20 cellular contexts compared by ENCODE assay signal in genomic region chr3:60557122-60557521, GRCh38.
"Had no signal": no experiment of that assay in that cellular context is flagged by ENCODE, and none has a peak within 500 bp of the region (broad histone marks: within the 10 kb centered on the region; RNA-seq: fewer than 3 reads in every experiment).

No MANE protein-coding gene starts in this region.

- ATAC-seq: naive thymus-derived CD4-positive, alpha-beta T cell; natural killer cell; pancreas; right cardiac atrium; right lobe of liver; stimulated activated effector memory CD8-positive, alpha-beta T cell treated with anti-CD3 and anti-CD28 coated beads, Interleukin-12 subunit alpha, Interleukin-12 subunit beta, amount 100 ng/mL, for 72 hours; stimulated activated naive B cell treated with anti-CD40 and anti-IgM and Interleukin-4, amounts not matched to agents 10 μg/mL and 1 μg/mL and 100 μg/mL, for 72 hours; stimulated activated naive CD8-positive, alpha-beta T cell treated with anti-CD3 and anti-CD28 coated beads, Interleukin-15, amount 100 ng/mL, for 72 hours; stimulated activated naive CD8-positive, alpha-beta T cell treated with anti-CD3 and anti-CD28 coated beads, Interleukin-15, Interleukin-2, amounts not matched to agents 100 U/mL and 50 U/mL, for 24 hours had no signal

- DNase-seq: naive thymus-derived CD4-positive, alpha-beta T cell; natural killer cell; pancreas; right cardiac atrium; right lobe of liver; sigmoid colon; small intestine; stimulated activated CD4-positive, alpha-beta T cell treated with anti-CD3 and anti-CD28 coated beads, Interleukin-15, amount 100 ng/mL, for 24 hours; stimulated activated CD4-positive, alpha-beta T cell treated with anti-CD3 and anti-CD28 coated beads, Interleukin-2, amount 100 ng/mL, for 24 hours; stimulated activated CD4-positive, alpha-beta T cell treated with anti-CD3 and anti-CD28 coated beads, Interleukin-2, amount 100 ng/mL, for 48 hours; stimulated activated CD4-positive, alpha-beta T cell treated with anti-CD3 and anti-CD28 coated beads, Interleukin-4, amount 100 ng/mL, for 24 hours; stimulated activated naive B cell treated with anti-CD40 and anti-IgM and Interleukin-4, amounts not matched to agents 10 μg/mL and 1 μg/mL and 100 μg/mL, for 72 hours; stimulated activated naive CD8-positive, alpha-beta T cell treated with anti-CD3 and anti-CD28 coated beads, Interleukin-15, amount 100 ng/mL, for 72 hours; stimulated activated naive CD8-positive, alpha-beta T cell treated with anti-CD3 and anti-CD28 coated beads, Interleukin-15, Interleukin-2, amounts not matched to agents 100 U/mL and 50 U/mL, for 24 hours; substantia nigra; testis; tibial artery; transverse colon; upper lobe of left lung had no signal
